ENCODE assay signal across 8 cellular contexts in genomic region chr4:48016141-48017107, GRCh38. TPM values are rescaled to one million over a fixed set of nuclear protein-coding genes. Genes with fewer than 3 reads are reported as not detected.
DNase-seq lines count a peak whose midpoint lies in the region; ATAC-seq and TF ChIP-seq lines count a peak whose summit lies in the region.

Gene CNGA1 (minus strand): TSS chr4:48016681. CDS start chr4:47952689, 63,992 bp downstream.
Gene NIPAL1 (plus strand): TSS chr4:48016772. CDS start chr4:48016840, 68 bp downstream.

- H3K4me1 Mint-ChIP-seq in progenitor cell of endocrine pancreas (ENCODE audit: low read depth), result peaks cover 16% of the 10 kb centered on the region

- peak within 1 kb of the TSS; percentile 99 for H3K27ac Mint-ChIP-seq in progenitor cell of endocrine pancreas

- H3K36me3 ChIP-seq in left ventricle myocardium inferior (no peaks in the 10 kb centered on the region), urinary bladder (ENCODE audit: insufficient read depth) (no peaks in the 10 kb centered on the region)

- H3K27me3 Mint-ChIP-seq in progenitor cell of endocrine pancreas, result no peaks in the 10 kb centered on the region

- peak within 1 kb of the TSS; percentile 57 for H3K27ac ChIP-seq in left ventricle myocardium inferior (replicated peaks)
- H3K27ac ChIP-seq in urinary bladder (ENCODE audit: low read depth), result peak within 1 kb of the TSS; percentile 76

- intact Hi-C loops in left ventricle myocardium inferior (cut with micrococcal nuclease), result no loop called here

- H3K9me3 ChIP-seq in left ventricle myocardium inferior (replicated peaks), result no peaks in the 10 kb centered on the region

- peaks cover 25% of the 10 kb centered on the region for H3K27me3 ChIP-seq in left ventricle myocardium inferior (ENCODE audit: low read depth)

- peaks cover 7% of the 10 kb centered on the region for H3K36me3 Mint-ChIP-seq in progenitor cell of endocrine pancreas (ENCODE audit: insufficient read depth)

- peak within 1 kb of the TSS; percentile 42 for H3K4me3 ChIP-seq in NB4 (ENCODE audit: low read depth, low read length)
- H3K4me3 ChIP-seq in left ventricle myocardium inferior, result peak within 1 kb of the TSS; percentile 74
- H3K4me3 ChIP-seq in urinary bladder (ENCODE audit: low read depth, low read length), result peak within 1 kb of the TSS; percentile 53

- peak; percentile 62 for TF ChIP-seq CTCF in GM12873 (IDR thresholded peaks at IDR 0.05; ENCODE audit: insufficient read depth, low read depth, low read length, missing control alignments)
- peak; percentile 39 for TF ChIP-seq CTCF in NB4 (IDR thresholded peaks at IDR 0.05; ENCODE audit: low read depth, low read length)
- peak; percentile 52 for TF ChIP-seq CTCF in left ventricle myocardium inferior (IDR thresholded peaks at IDR 0.05; ENCODE audit: borderline replicate concordance)
- peak; percentile 55 for TF ChIP-seq CTCF in progenitor cell of endocrine pancreas (IDR thresholded peaks at IDR 0.05; ENCODE audit: unreplicated experiment)

- H3K4me1 ChIP-seq in left ventricle myocardium inferior (peaks cover 17% of the 10 kb centered on the region), urinary bladder (ENCODE audit: insufficient read depth) (no peaks in the 10 kb centered on the region)

- no peak for TF ChIP-seq POLR2A in NB4 (IDR thresholded peaks at IDR 0.05; ENCODE audit: extremely low read depth, insufficient read length)

- under 1% methylated on average over 60 of the region's 60 CpGs for WGBS in urinary bladder

- H3K4me3 Mint-ChIP-seq in progenitor cell of endocrine pancreas (ENCODE audit: low read depth), result peak within 1 kb of the TSS; percentile 92

- H3K9me3 Mint-ChIP-seq in progenitor cell of endocrine pancreas (ENCODE audit: low read depth), result peaks cover 12% of the 10 kb centered on the region

- peak; percentile 91 for ATAC-seq in HG02588 (IDR thresholded peaks at IDR 0.05; ENCODE audit: unreplicated experiment)

- DNase-seq in NB4 (ENCODE audit: low read depth) (peak; percentile 73), SW 1271 (lab: John Stamatoyannopoulos, UW) (peak; percentile 38 to 71), left ventricle myocardium inferior (peak; percentile 66), progenitor cell of endocrine pancreas (ENCODE audit: low spot score, unreplicated experiment) (peak; percentile 89)
- peak; percentile 54 for DNase-seq in activated naive CD8-positive, alpha-beta T cell treated with anti-CD3 and anti-CD28 coated beads, Interleukin-2, amount 50 U/mL, for 16 hours (ENCODE audit: low read depth, low spot score)

RNA-seq across cellular contexts. Expression of gene CNGA1, which starts in this region (rescaled TPM):
- not detected for total RNA-seq in left ventricle myocardium inferior
- total RNA-seq in progenitor cell of endocrine pancreas, result 1.00 and 1.6 TPM in 2 replicates
- 8.2 TPM for total RNA-seq in urinary bladder
- polyA plus RNA-seq in urinary bladder, result 2.5 TPM

RNA-seq across cellular contexts. Expression of gene NIPAL1, which starts in this region (rescaled TPM):
- 0.25 TPM for total RNA-seq in left ventricle myocardium inferior
- total RNA-seq in progenitor cell of endocrine pancreas, result 17.6 and 21.1 TPM in 2 replicates
- 13.7 TPM for total RNA-seq in urinary bladder
- polyA plus RNA-seq in urinary bladder, result 1.2 TPM

Comparison
In these comparisons a context has a peak if more than half of its experiments do, and no peak if none do; other contexts are left out.
1. Peak in every context shown above with its lines: DNase-seq, ATAC-seq, H3K4me3 ChIP-seq and H3K27ac ChIP-seq.
2. RNA of gene NIPAL1 (total RNA-seq): 17.6 to 21.1 TPM in progenitor cell of endocrine pancreas and 13.7 TPM in urinary bladder (single experiment); 0.25 TPM in left ventricle myocardium inferior (single experiment); every median in the first group is over 10 times any median in the second.
3. Peak in DNase-seq, H3K4me3 ChIP-seq and H3K27ac ChIP-seq in left ventricle myocardium inferior; RNA of the genes that start here not detected or under 1 TPM.